23 cellular contexts compared by ENCODE assay signal in the genomic region with DNA sequence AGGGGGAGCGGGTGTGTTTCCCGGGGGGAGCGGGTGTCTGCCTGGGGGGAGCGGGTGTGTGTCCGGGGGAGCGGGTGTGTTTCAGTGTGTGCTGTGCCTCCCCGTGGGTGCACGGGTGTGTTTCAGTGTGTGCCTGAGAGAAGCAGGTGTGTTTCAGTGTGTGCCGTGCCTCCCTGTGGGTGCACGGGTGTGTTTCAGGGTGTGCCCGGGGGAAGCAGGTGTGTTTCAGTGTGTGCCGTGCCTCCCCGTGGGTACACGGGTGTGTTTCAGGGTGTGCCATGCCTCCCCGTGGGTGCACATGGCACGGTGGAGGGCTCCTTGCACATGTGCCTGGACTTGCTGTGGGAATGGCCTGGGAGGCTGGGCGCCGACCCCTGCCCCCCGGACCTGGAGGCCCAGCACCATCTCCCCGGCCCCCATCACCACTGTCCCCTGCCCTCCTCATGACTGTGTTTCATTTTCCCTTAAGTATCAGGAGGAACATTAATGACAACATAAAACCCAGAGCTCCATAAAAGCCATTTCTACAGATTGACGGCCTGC. TPM values are rescaled to one million over a fixed set of nuclear protein-coding genes. Genes with fewer than 3 reads are reported as not detected.
DNase-seq lines count a peak whose midpoint lies in the region; ATAC-seq, FAIRE-seq and TF ChIP-seq lines count a peak whose summit lies in the region.
"Had no signal": no experiment of that assay in that cellular context is flagged by ENCODE, and none has a peak within 500 bp of the region (broad histone marks: within the 10 kb centered on the region; RNA-seq: fewer than 3 reads in every experiment).

No MANE protein-coding gene starts in this region.

- H4K8ac ChIP-seq in H1 (ENCODE audit: extremely low read depth, insufficient read depth, low read length), result no peak overlapping the region

- no peak overlapping the region for H3K23ac ChIP-seq in H1 (ENCODE audit: insufficient read length)

- H3K27me3 ChIP-seq in H1 (replicated peaks in 1 of 4; ENCODE audit: control insufficient read depth in 3 of 4, extremely low read depth in 1 of 4, insufficient read depth in 3 of 4, low read length in 3 of 4), result peaks cover 0 to 34% (median 24%) of the 10 kb centered on the region in 4 experiments; a peak in 5 of 7 replicates
- H3K27me3 ChIP-seq in spleen (replicated peaks in 1 of 7), result no peaks in the 10 kb centered on the region
- H3K27me3 ChIP-seq in breast epithelium, result no peaks in the 10 kb centered on the region

- H2AFZ ChIP-seq in H1 (ENCODE audit: low read length), result no peak overlapping the region

- no peak overlapping the region for H3K9ac ChIP-seq in H1 (replicated peaks in 1 of 4; ENCODE audit: extremely low read depth in 1 of 4, low read depth in 3 of 4, low read length in 3 of 4)

- H3K23me2 ChIP-seq in H1 (ENCODE audit: low read depth, low read length), result no peaks in the 10 kb centered on the region

- POLR2A ChIA-PET in HEK293 (lab: Yijun Ruan, JAX) (no interaction called here), H1 (lab: Charles Lee; ENCODE audit: partially characterized antibody) (interaction anchor here (1.2 to 1.8 kb wide), 3 partner anchors 14 to 51 kb away, joined by 3 to 4 read pairs (median 4); no protein-coding TSS in a partner anchor)

- no peaks in the 10 kb centered on the region for H3K27me3 Mint-ChIP-seq in stimulated activated naive CD8-positive, alpha-beta T cell treated with anti-CD3 and anti-CD28 coated beads, Interleukin-15, amount 100 ng/mL, for 72 hours
- H3K27me3 Mint-ChIP-seq: CD4-positive, alpha-beta T cell had no signal

- CTCF ChIA-PET in HEK293 (lab: Yijun Ruan, JAX) (interaction anchor here (0.6 kb wide), 1 partner anchor 85 kb away, joined by 5 read pairs; no protein-coding TSS in a partner anchor), H1 (lab: Charles Lee; ENCODE audit: partially characterized antibody) (interaction anchor here (0.6 to 8.6 kb wide), 8 partner anchors 9 to 318 kb away, joined by 3 to 83 read pairs (median 3); no protein-coding TSS in a partner anchor)

- H2BK120ac ChIP-seq in H1 (replicated peaks; ENCODE audit: low read depth, low read length), result no peak overlapping the region

- H4K20me1 ChIP-seq in H1 (replicated peaks in 1 of 2; ENCODE audit: control insufficient read depth in 1 of 2, insufficient read depth in 2 of 2, low read length in 2 of 2), result peaks cover under 1 to 9% of the 10 kb centered on the region in 2 experiments

- H2BK20ac ChIP-seq in H1 (ENCODE audit: low read length), result no peak overlapping the region

- TF ChIP-seq CTCF in HEK293 (tag by site-specific recombination; IDR thresholded peaks at IDR 0.05) (no peak), H1 (IDR thresholded peaks at IDR 0.05; ENCODE audit: control extremely low read depth in 1 of 3, insufficient read depth in 1 of 3, low read depth in 1 of 3, low read length in 3 of 3) (no peak), spleen (IDR thresholded peaks at IDR 0.05 in 8 of 11, conservative IDR thresholded peaks at IDR 0.05 in 3 of 11) (no peak), breast epithelium (IDR thresholded peaks at IDR 0.05) (no peak)

- TF ChIP-seq POLR2A in H1 (IDR thresholded peaks at IDR 0.05; ENCODE audit: control extremely low read depth in 1 of 2, low read depth in 2 of 2, low read length in 2 of 2) (no peak), spleen (IDR thresholded peaks at IDR 0.05) (no peak), breast epithelium (IDR thresholded peaks at IDR 0.05) (no peak)

- H2BK12ac ChIP-seq in H1 (ENCODE audit: low read depth, low read length), result no peak overlapping the region

- no peaks in the 10 kb centered on the region for H3K4me1 ChIP-seq in HEK293 (ENCODE audit: control insufficient read depth, insufficient read depth, low read length)
- peaks cover 0 to 15% (median 11%) of the 10 kb centered on the region in 4 experiments; a peak in 6 of 7 replicates for H3K4me1 ChIP-seq in H1 (replicated peaks in 1 of 4; ENCODE audit: control insufficient read depth in 3 of 4, insufficient read depth in 4 of 4, low read length in 3 of 4)
- peaks cover 0 to 16% (median 7%) of the 10 kb centered on the region in 6 donors for H3K4me1 ChIP-seq in spleen
- H3K4me1 ChIP-seq in breast epithelium, result peaks cover 3 to 13% of the 10 kb centered on the region in 2 donors

- H3K4me2 ChIP-seq in H1 (ENCODE audit: insufficient read depth in 1 of 2, low read depth in 2 of 2, low read length in 2 of 2), result no peak overlapping the region
- H3K4me2 ChIP-seq: A549 had no signal

- H2AK5ac ChIP-seq in H1 (ENCODE audit: low read depth, low read length), result peak overlapping the region; percentile 90; the same call in 1 of the 2 replicates

- no peak overlapping the region for H3K4me3 Mint-ChIP-seq in stimulated activated naive CD8-positive, alpha-beta T cell treated with anti-CD3 and anti-CD28 coated beads, Interleukin-15, amount 100 ng/mL, for 72 hours
- H3K4me3 Mint-ChIP-seq: CD14-positive monocyte; CD4-positive, alpha-beta T cell; H9; HFFc6 had no signal

- H3K9me3 Mint-ChIP-seq in stimulated activated naive CD8-positive, alpha-beta T cell treated with anti-CD3 and anti-CD28 coated beads, Interleukin-15, amount 100 ng/mL, for 72 hours, result no peaks in the 10 kb centered on the region
- H3K9me3 Mint-ChIP-seq: CD4-positive, alpha-beta T cell; CD8-positive, alpha-beta memory T cell; HFFc6 had no signal

- H2BK15ac ChIP-seq in H1 (ENCODE audit: low read length), result no peak overlapping the region

- H3K36me3 ChIP-seq in HEK293 (ENCODE audit: control insufficient read depth in 2 of 2, insufficient read depth in 1 of 2, low read length in 2 of 2) (no peaks in the 10 kb centered on the region), H1 (ENCODE audit: control insufficient read depth in 2 of 4, insufficient read depth in 4 of 4, low read length in 3 of 4) (peaks cover 0 to 7% (median 0%) of the 10 kb centered on the region in 4 experiments; a peak in 1 of 8 replicates), spleen (peaks cover 0 to 77% (median 4%) of the 10 kb centered on the region in 6 donors), breast epithelium (no peaks in the 10 kb centered on the region)

- H3K27ac ChIP-seq in HEK293 (ENCODE audit: extremely low read depth, low read depth, low read length), result no peak overlapping the region
- H3K27ac ChIP-seq in H1 (ENCODE audit: low read depth, low read length), result no peak overlapping the region
- no peak overlapping the region for H3K27ac ChIP-seq in spleen
- H3K27ac ChIP-seq in breast epithelium, result no peak overlapping the region
- H3K27ac ChIP-seq: A549 had no signal

- no peak for TF ChIP-seq RAD21 in H1 (IDR thresholded peaks at IDR 0.05 in 1 of 2, conservative IDR thresholded peaks at IDR 0.05 in 1 of 2; ENCODE audit: low read depth in 2 of 2, low read length in 2 of 2)

- H3K56ac ChIP-seq in H1 (replicated peaks; ENCODE audit: insufficient read length, low read depth, low read length), result no peak overlapping the region

- no peak for FAIRE-seq in H1 (lab: Jason Lieb, UNC)
- FAIRE-seq: A549, D721Med, GM12878, GM19239 had no signal

- H4K5ac ChIP-seq in H1 (ENCODE audit: insufficient read length, low read depth, low read length), result no peak overlapping the region

- intact Hi-C loops in spleen (cut with DNase I; ENCODE audit: low total_unique reads), result no loop called here
- intact Hi-C loops in breast epithelium (cut with DNase I; ENCODE audit: low total_unique reads), result loop anchor here (10.0 kb wide), 1 partner anchor 104 kb away; no protein-coding TSS in a partner anchor

- no peak overlapping the region for H3K18ac ChIP-seq in H1 (ENCODE audit: extremely low read depth, low read length)

- no peak for TF ChIP-seq EP300 in H1 (IDR thresholded peaks at IDR 0.05; ENCODE audit: borderline replicate concordance in 1 of 2, low read depth in 2 of 2, low read length in 2 of 2)

- no peaks in the 10 kb centered on the region for H3K9me3 ChIP-seq in HEK293 (ENCODE audit: control insufficient read depth, insufficient read depth, low read depth, low read length)
- H3K9me3 ChIP-seq in H1 (ENCODE audit: insufficient read depth in 2 of 2, low read depth in 1 of 2, low read length in 1 of 2), result peaks cover 25 to 40% of the 10 kb centered on the region in 2 experiments
- H3K9me3 ChIP-seq in spleen, result no peaks in the 10 kb centered on the region
- no peaks in the 10 kb centered on the region for H3K9me3 ChIP-seq in breast epithelium

- peaks cover 3% of the 10 kb centered on the region for H3K4me1 Mint-ChIP-seq in stimulated activated naive CD8-positive, alpha-beta T cell treated with anti-CD3 and anti-CD28 coated beads, Interleukin-15, amount 100 ng/mL, for 72 hours

- no peak for DNase-seq in stimulated activated naive CD8-positive, alpha-beta T cell treated with anti-CD3 and anti-CD28 coated beads, Interleukin-15, amount 100 ng/mL, for 72 hours
- no peak for DNase-seq in stimulated activated naive CD8-positive, alpha-beta T cell treated with anti-CD3 and anti-CD28 coated beads, Interleukin-15, Interleukin-2, amounts not matched to agents 100 U/mL and 50 U/mL, for 24 hours
- DNase-seq in H1 (ENCODE audit: low read depth in 1 of 2, low spot score in 2 of 2), result no peak
- no peak for DNase-seq in spleen
- no peak for DNase-seq in breast epithelium (ENCODE audit: low spot score in 2 of 2)
- DNase-seq: 8988T; CD4-positive, alpha-beta T cell; CD8-positive, alpha-beta memory T cell; DMS 273 treated with DMSO at 0.1 percent for 48 hours; DMS79; EL; GDM1; GOT3; H9; HFFc6 had no signal

- H4K91ac ChIP-seq in H1 (replicated peaks; ENCODE audit: insufficient read length, low read length), result no peak overlapping the region

- no peak overlapping the region for H3K14ac ChIP-seq in H1 (ENCODE audit: insufficient read length)

- ATAC-seq in stimulated activated naive CD8-positive, alpha-beta T cell treated with anti-CD3 and anti-CD28 coated beads, Interleukin-15, amount 100 ng/mL, for 72 hours, result peak; percentile 32
- no peak for ATAC-seq in stimulated activated naive CD8-positive, alpha-beta T cell treated with anti-CD3 and anti-CD28 coated beads, Interleukin-15, Interleukin-2, amounts not matched to agents 100 U/mL and 50 U/mL, for 24 hours
- ATAC-seq in GM19452 (IDR thresholded peaks at IDR 0.05; ENCODE audit: unreplicated experiment), result no peak
- ATAC-seq: A549, GM12878, HCT116 had no signal

- H3K79me2 ChIP-seq in H1 (ENCODE audit: control insufficient read depth in 1 of 2, insufficient read depth in 2 of 2, low read length in 2 of 2), result no peaks in the 10 kb centered on the region

- H3K4ac ChIP-seq in H1 (replicated peaks; ENCODE audit: insufficient read length, low read depth, low read length), result no peak overlapping the region

- no peak overlapping the region for H2BK5ac ChIP-seq in H1 (ENCODE audit: low read depth, low read length)

- H3K4me3 ChIP-seq in HEK293 (ENCODE audit: low read depth, low read length) (no peak overlapping the region), H1 (ENCODE audit: extremely low read depth in 1 of 4, insufficient read depth in 2 of 4, low read depth in 3 of 4, low read length in 4 of 4) (no peak overlapping the region), spleen (no peak overlapping the region), breast epithelium (no peak overlapping the region)
- H3K4me3 ChIP-seq: A549, GM12878 had no signal

- H3K27ac Mint-ChIP-seq in stimulated activated naive CD8-positive, alpha-beta T cell treated with anti-CD3 and anti-CD28 coated beads, Interleukin-15, amount 100 ng/mL, for 72 hours, result no peak overlapping the region
- H3K27ac Mint-ChIP-seq: CD4-positive, alpha-beta T cell; H9; HFFc6 had no signal

- H3K79me1 ChIP-seq in H1 (ENCODE audit: low read depth, low read length), result no peaks in the 10 kb centered on the region; the same call in 1 of the 2 replicates

- WGBS in H1 (ENCODE audit: extremely low coverage in 1 of 2, insufficient coverage in 1 of 2, insufficient read length in 1 of 2, insufficient replicate concordance in 2 of 2, low coverage in 1 of 2, low lambda C conversion rate in 2 of 2, missing lambda C conversion rate in 1 of 2), 2 experiments, result 88% methylated on average over 11 of the region's 21 CpGs; no CpG with 5 or more reads in 1 of the 2 experiments
- 82 to 88% (median 84%) methylated on average over 10 to 21 of the region's 21 CpGs for WGBS in spleen, 5 donors

RNA-seq across cellular contexts. Expression of gene FBRSL1, which starts 38.7 kb away (rescaled TPM):
- total RNA-seq in H1 (2021; fragmentation: NEBNext Ultra II Directional; extraction: Animal tissue kit (Norgen Biotek cat#: 25700)), result 109 and 123 TPM in 2 replicates
- polyA plus RNA-seq in H1 (2011; rRNA removed) (18.4 and 78.9 TPM in 2 replicates), spleen (10 to 100 TPM; 14.3 to 40.3 (median 22.3) TPM)
- 13.8 TPM for polyA plus RNA-seq in H1 (2011; cell fraction: cytosol; rRNA removed)
- polyA plus RNA-seq in H1 (2011; cell fraction: nucleus; rRNA removed), result 51.7 TPM
- polyA plus RNA-seq in H1 (2012, experiment 1 of 2), result 70.6 to 100 TPM (median 74.4 TPM) in 4 replicates
- polyA plus RNA-seq in H1 (2012, experiment 2 of 2), result 111 TPM
- 79.0 TPM for polyA plus RNA-seq in H1 (2013, experiment 1 of 2)
- 73.0 TPM for polyA plus RNA-seq in H1 (2013, experiment 2 of 2)
- 1.7 and 39.3 TPM in 2 replicates for polyA minus RNA-seq in H1 (2011; rRNA and poly(A)+ RNA removed)
- polyA minus RNA-seq in H1 (2011; cell fraction: cytosol; rRNA and poly(A)+ RNA removed), result 52.3 TPM
- 28.5 TPM for polyA minus RNA-seq in H1 (2011; cell fraction: nucleus; rRNA and poly(A)+ RNA removed)
- total RNA-seq in spleen (100 to 1,000 TPM in 1 of 7 donors, 10 to 100 TPM in 6; 28.3 to 161 (median 60.4) TPM), breast epithelium (1 to 10 TPM; 3.5 to 9.8 (median 7.2) TPM)
